15 cellular contexts compared by ENCODE assay signal in genomic region chr21:34984356-34984755, GRCh38.
A peak's percentile ranks its signal among the peaks of the same experiment; 100 is the strongest.
DNase-seq lines count a peak whose midpoint lies in the region; ATAC-seq and TF ChIP-seq lines count a peak whose summit lies in the region.
"Had no signal": no experiment of that assay in that cellular context is flagged by ENCODE, and none has a peak within 500 bp of the region (broad histone marks: within the 10 kb centered on the region; RNA-seq: fewer than 3 reads in every experiment).

No MANE protein-coding gene starts in this region.

- no peak for TF ChIP-seq EP300 in SK-N-SH (IDR thresholded peaks at IDR 0.05; ENCODE audit: borderline replicate concordance in 1 of 2, low read depth in 1 of 2, low read length in 1 of 2)

- H3K36me3 Mint-ChIP-seq in activated CD8-positive, alpha-beta T cell treated with anti-CD3 and anti-CD28 coated beads for 36 hours (ENCODE audit: low read depth) = no peaks in the 10 kb centered on the region
- H3K36me3 Mint-ChIP-seq in naive thymus-derived CD8-positive, alpha-beta T cell = peaks cover 0 to 18% (median 10%) of the 10 kb centered on the region in 3 donors

- H3K9me3 Mint-ChIP-seq in activated CD8-positive, alpha-beta T cell treated with anti-CD3 and anti-CD28 coated beads for 36 hours = no peaks in the 10 kb centered on the region
- no peaks in the 10 kb centered on the region for H3K9me3 Mint-ChIP-seq in naive thymus-derived CD8-positive, alpha-beta T cell

- POLR2A ChIA-PET in SK-N-SH (lab: Yijun Ruan, JAX) = no interaction called here
- POLR2A ChIA-PET in activated CD8-positive, alpha-beta T cell treated with anti-CD3 and anti-CD28 coated beads for 36 hours (lab: Charles Lee) = interaction anchor here (1.0 to 11.7 kb wide), 10 partner anchors 10 to 99 kb away, joined by 3 to 183 read pairs (median 22); partner anchors contain the start of gene RUNX1
- POLR2A ChIA-PET in naive thymus-derived CD8-positive, alpha-beta T cell (lab: Charles Lee) = interaction anchor here (1.1 to 2.5 kb wide), 5 partner anchors 10 to 545 kb away, joined by 3 to 17 read pairs (median 4); no protein-coding TSS in a partner anchor

- H3K27ac ChIP-seq in SK-N-SH (ENCODE audit: low read depth in 2 of 2, low read length in 1 of 2) = peak overlapping the region in 1 of 2 experiments; percentile 96; a peak in 2 of 4 replicates
- H3K27ac ChIP-seq in KOPT-K1 (ENCODE audit: low read depth, low read length, poor library complexity, severe bottlenecking) = peak overlapping the region; percentile 81
- H3K27ac ChIP-seq: 22Rv1, right atrium auricular region had no signal

- TF ChIP-seq CTCF in SK-N-SH (IDR thresholded peaks at IDR 0.05) = no peak
- TF ChIP-seq CTCF in activated CD8-positive, alpha-beta T cell treated with anti-CD3 and anti-CD28 coated beads for 36 hours (IDR thresholded peaks at IDR 0.05) = no peak

- no peak for TF ChIP-seq RAD21 in SK-N-SH (IDR thresholded peaks at IDR 0.05; ENCODE audit: low read length)

- peaks cover 0 to 16% of the 10 kb centered on the region in 2 experiments; a peak in 3 of 4 replicates for H3K4me1 ChIP-seq in SK-N-SH (ENCODE audit: control insufficient read depth in 1 of 2, insufficient read depth in 2 of 2, low read depth in 1 of 2, low read length in 1 of 2)
- H3K4me1 ChIP-seq: right atrium auricular region had no signal

- peak overlapping the region; percentile 56; the same call in 1 of the 2 replicates for H2AFZ ChIP-seq in SK-N-SH (ENCODE audit: low read depth)

- ATAC-seq in SK-N-SH treated with all-trans-retinoic acid at 6 μM for 48 hours (no peak), HG02973 (IDR thresholded peaks at IDR 0.05; ENCODE audit: unreplicated experiment) (no peak), GM18505 (IDR thresholded peaks at IDR 0.05; ENCODE audit: unreplicated experiment) (no peak)
- no peak for ATAC-seq in activated CD8-positive, alpha-beta T cell treated with anti-CD3 and anti-CD28 coated beads for 36 hours
- no peak for ATAC-seq in naive thymus-derived CD8-positive, alpha-beta T cell
- ATAC-seq: left ventricle myocardium superior had no signal

- H3K27me3 ChIP-seq in SK-N-SH (ENCODE audit: insufficient read depth) = no peaks in the 10 kb centered on the region
- H3K27me3 ChIP-seq: right atrium auricular region had no signal

- H3K9me3 ChIP-seq in SK-N-SH = no peaks in the 10 kb centered on the region
- no peaks in the 10 kb centered on the region for H3K9me3 ChIP-seq in KOPT-K1 (ENCODE audit: insufficient read depth, low read length, poor library complexity, severe bottlenecking)
- H3K9me3 ChIP-seq: right atrium auricular region had no signal

- 0 out of 2 replicates have a peak overlapping the region, but pooled peaks have one; percentile 60 for H3K4me2 ChIP-seq in SK-N-SH

- no peak overlapping the region for H3K4me3 ChIP-seq in SK-N-SH (ENCODE audit: low read depth in 2 of 2, low read length in 1 of 2)
- H3K4me3 ChIP-seq: right atrium auricular region had no signal

- DNase-seq in SK-N-SH = no peak
- no peak for DNase-seq in activated CD8-positive, alpha-beta T cell treated with anti-CD3 and anti-CD28 coated beads for 36 hours
- DNase-seq in naive thymus-derived CD8-positive, alpha-beta T cell = no peak
- no peak for DNase-seq in SW480 (ENCODE audit: low spot score)
- DNase-seq: amygdala, COR-L47, left ventricle myocardium superior, NCI-H1105 treated with DMSO at 0.1 percent for 48 hours, NCI-H446 treated with DMSO at 0.1 percent for 48 hours had no signal

- intact Hi-C loops in activated CD8-positive, alpha-beta T cell treated with anti-CD3 and anti-CD28 coated beads for 36 hours (cut with micrococcal nuclease) = no loop called here

- H3F3A ChIP-seq in SK-N-SH (replicated peaks; ENCODE audit: insufficient read depth) = peaks cover 25% of the 10 kb centered on the region

- no peaks in the 10 kb centered on the region for H3K9me2 ChIP-seq in SK-N-SH

- H3K4me1 Mint-ChIP-seq in activated CD8-positive, alpha-beta T cell treated with anti-CD3 and anti-CD28 coated beads for 36 hours (ENCODE audit: low read depth) = peaks cover 88% of the 10 kb centered on the region
- H3K4me1 Mint-ChIP-seq in naive thymus-derived CD8-positive, alpha-beta T cell = peaks cover 56 to 96% (median 84%) of the 10 kb centered on the region in 4 donors

- peak overlapping the region; percentile 37 for H3K4me3 Mint-ChIP-seq in activated CD8-positive, alpha-beta T cell treated with anti-CD3 and anti-CD28 coated beads for 36 hours
- H3K4me3 Mint-ChIP-seq in naive thymus-derived CD8-positive, alpha-beta T cell = peak overlapping the region; percentile 40 to 86 (median 76)

- H4K20me1 ChIP-seq in SK-N-SH (ENCODE audit: insufficient read depth) = no peaks in the 10 kb centered on the region

- no peaks in the 10 kb centered on the region for H3K79me2 ChIP-seq in SK-N-SH (ENCODE audit: insufficient read depth)

- H3K27ac Mint-ChIP-seq in activated CD8-positive, alpha-beta T cell treated with anti-CD3 and anti-CD28 coated beads for 36 hours = peak overlapping the region; percentile 97
- peak overlapping the region in 9 of 10 donors; percentile 25 to 92 (median 58) for H3K27ac Mint-ChIP-seq in naive thymus-derived CD8-positive, alpha-beta T cell

- H3K36me3 ChIP-seq in SK-N-SH (replicated peaks in 1 of 2; ENCODE audit: control insufficient read depth in 1 of 2, insufficient read depth in 2 of 2, low read length in 1 of 2) (no peaks in the 10 kb centered on the region), KOPT-K1 (ENCODE audit: insufficient read depth, low read length) (peaks cover 61% of the 10 kb centered on the region)
- H3K36me3 ChIP-seq: right atrium auricular region had no signal

- CTCF ChIA-PET in SK-N-SH (lab: Yijun Ruan, JAX) = interaction anchor here (0.7 kb wide), 1 partner anchor 27 kb away, joined by 4 read pairs; no protein-coding TSS in a partner anchor
- CTCF ChIA-PET in activated CD8-positive, alpha-beta T cell treated with anti-CD3 and anti-CD28 coated beads for 36 hours (lab: Charles Lee) = interaction anchor here (1.0 to 2.9 kb wide), 14 partner anchors 10 to 416 kb away, joined by 3 to 23 read pairs (median 6); no protein-coding TSS in a partner anchor

- TF ChIP-seq POLR2A in GM18505 (IDR thresholded peaks at IDR 0.05; ENCODE audit: borderline replicate concordance, extremely low read depth, insufficient read depth, insufficient read length) = no peak

- 91% methylated on average over 2 of the region's 2 CpGs for WGBS in SK-N-SH (ENCODE audit: low lambda C conversion rate)

- H3K9ac ChIP-seq in SK-N-SH = peak overlapping the region; percentile 18; the same call in 1 of the 2 replicates

- H3K27me3 Mint-ChIP-seq in activated CD8-positive, alpha-beta T cell treated with anti-CD3 and anti-CD28 coated beads for 36 hours = no peaks in the 10 kb centered on the region
- no peaks in the 10 kb centered on the region for H3K27me3 Mint-ChIP-seq in naive thymus-derived CD8-positive, alpha-beta T cell

TF ChIP-seq in SK-N-SH, 30 proteins besides CTCF, POLR2A, EP300 and RAD21 (continues in another document):
- TF ChIP-seq RCOR1 (IDR thresholded peaks at IDR 0.05; ENCODE audit: low read length) (no peak), ZBTB33 (IDR thresholded peaks at IDR 0.05; ENCODE audit: borderline replicate concordance, low read depth) (no peak), USF2 (IDR thresholded peaks at IDR 0.05; ENCODE audit: borderline replicate concordance, low read depth, low read length) (no peak)

TF ChIP-seq in SK-N-SH treated with all-trans-retinoic acid at 6 μM for 48 hours, 23 proteins besides CTCF, POLR2A, EP300 and RAD21:
- TF ChIP-seq PATZ1 (CRISPR knock-in tag; IDR thresholded peaks at IDR 0.05; ENCODE audit: borderline replicate concordance) = no peak
- no peak for TF ChIP-seq TCF4 (CRISPR knock-in tag; IDR thresholded peaks at IDR 0.05; ENCODE audit: borderline replicate concordance)
- TF ChIP-seq ISL1 (CRISPR knock-in tag; IDR thresholded peaks at IDR 0.05) = no peak
- TF ChIP-seq ZNF70 (CRISPR knock-in tag; IDR thresholded peaks at IDR 0.05) = no peak
- no peak for TF ChIP-seq RARB (CRISPR knock-in tag; IDR thresholded peaks at IDR 0.05)
- no peak for TF ChIP-seq ZNF8 (CRISPR knock-in tag; IDR thresholded peaks at IDR 0.05)
- TF ChIP-seq GLIS3 (CRISPR knock-in tag; IDR thresholded peaks at IDR 0.05) = no peak
- no peak for TF ChIP-seq ESRRG (CRISPR knock-in tag; IDR thresholded peaks at IDR 0.05)
- TF ChIP-seq BACH2 (CRISPR knock-in tag; IDR thresholded peaks at IDR 0.05; ENCODE audit: borderline replicate concordance) = no peak
- TF ChIP-seq OSR1 (CRISPR knock-in tag; IDR thresholded peaks at IDR 0.05) = no peak
- no peak for TF ChIP-seq ARNTL (CRISPR knock-in tag; IDR thresholded peaks at IDR 0.05; ENCODE audit: borderline replicate concordance, low read depth)
